Comparison of ENCODE assay signal across 8 cellular contexts in the genomic region with DNA sequence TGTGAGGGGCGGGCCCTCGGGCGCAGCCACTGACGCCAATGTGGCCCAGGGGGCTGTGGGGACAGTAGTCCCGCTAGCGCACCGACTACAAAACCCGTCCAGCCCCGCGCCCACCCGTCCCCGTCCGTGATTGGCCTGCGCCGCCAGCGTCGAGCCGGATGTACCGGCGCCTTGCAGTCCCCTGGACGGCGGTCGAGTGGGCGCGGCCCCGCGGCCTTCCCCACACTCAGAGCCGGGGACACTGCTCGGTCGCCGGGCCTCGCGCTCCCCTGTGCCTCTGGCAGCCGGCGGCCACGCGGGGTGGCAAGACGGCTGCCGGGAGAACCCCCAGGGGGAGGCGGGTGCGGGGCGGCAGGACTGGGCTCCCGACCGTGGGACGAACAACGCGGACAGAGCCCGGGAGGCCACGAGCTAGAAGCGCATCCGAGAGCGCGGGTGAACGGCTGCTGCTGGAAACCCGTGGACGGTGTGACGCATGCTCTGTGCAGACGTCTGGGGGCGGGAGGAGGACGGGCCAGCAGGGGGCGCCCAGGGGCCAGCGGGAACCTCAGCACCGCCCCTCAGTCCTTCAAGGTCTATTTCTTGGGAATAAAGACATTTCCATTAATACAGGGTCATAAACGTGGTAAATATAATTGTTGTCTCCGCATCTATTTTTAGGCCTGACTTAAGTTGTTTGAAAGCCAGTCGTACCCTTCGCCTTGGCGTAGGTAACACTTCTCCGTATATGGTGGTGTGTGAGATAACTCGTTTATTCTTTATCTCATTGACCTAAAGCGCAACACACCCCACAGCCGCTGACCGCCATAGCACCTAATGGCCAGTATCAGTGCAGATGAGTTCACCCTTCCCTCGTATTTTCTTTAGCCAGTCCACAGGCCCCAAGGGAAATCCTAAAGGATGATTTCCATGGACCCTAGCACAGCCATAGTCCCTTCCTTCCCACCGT. TPM values are rescaled to one million over a fixed set of nuclear protein-coding genes. Genes with fewer than 3 reads are reported as not detected.
DNase-seq lines count a peak whose midpoint lies in the region; ATAC-seq and TF ChIP-seq lines count a peak whose summit lies in the region.

No MANE protein-coding gene starts in this region.

- peak; percentile 74 to 81 for TF ChIP-seq POLR2A in Peyer's patch (IDR thresholded peaks at IDR 0.05)

- H3K36me3 Mint-ChIP-seq in activated T-helper 1 cell treated with anti-CD3 and anti-CD28 coated beads, Interleukin-12 subunit alpha, Interleukin-12 subunit beta, Interleukin-2, Interleukin-4 antibody, amounts not matched to agents 30 ng/mL and 10 ng/mL and 1 ng/mL, durations not matched to agents 14 hours and 24 hours and 36 hours (ENCODE audit: low read depth) = peaks cover 3% of the 10 kb centered on the region
- H3K36me3 Mint-ChIP-seq in naive thymus-derived CD4-positive, alpha-beta T cell = no peaks in the 10 kb centered on the region
- no peaks in the 10 kb centered on the region for H3K36me3 Mint-ChIP-seq in stimulated activated memory B cell treated with anti-CD40 and anti-IgM and Interleukin-4, amounts not matched to agents 10 μg/mL and 1 μg/mL and 100 μg/mL, for 72 hours

- no peaks in the 10 kb centered on the region for H3K27me3 Mint-ChIP-seq in activated T-helper 1 cell treated with anti-CD3 and anti-CD28 coated beads, Interleukin-12 subunit alpha, Interleukin-12 subunit beta, Interleukin-2, Interleukin-4 antibody, amounts not matched to agents 30 ng/mL and 10 ng/mL and 1 ng/mL, durations not matched to agents 14 hours and 24 hours and 36 hours (ENCODE audit: insufficient read depth)
- H3K27me3 Mint-ChIP-seq in naive thymus-derived CD4-positive, alpha-beta T cell = no peaks in the 10 kb centered on the region
- no peaks in the 10 kb centered on the region for H3K27me3 Mint-ChIP-seq in stimulated activated memory B cell treated with anti-CD40 and anti-IgM and Interleukin-4, amounts not matched to agents 10 μg/mL and 1 μg/mL and 100 μg/mL, for 72 hours

- H3K27ac Mint-ChIP-seq in activated T-helper 1 cell treated with anti-CD3 and anti-CD28 coated beads, Interleukin-12 subunit alpha, Interleukin-12 subunit beta, Interleukin-2, Interleukin-4 antibody, amounts not matched to agents 30 ng/mL and 10 ng/mL and 1 ng/mL, durations not matched to agents 14 hours and 24 hours and 36 hours = peak overlapping the region; percentile 92
- peak overlapping the region; percentile 87 to 98 (median 98) for H3K27ac Mint-ChIP-seq in naive thymus-derived CD4-positive, alpha-beta T cell
- peak overlapping the region; percentile 90 for H3K27ac Mint-ChIP-seq in stimulated activated memory B cell treated with anti-CD40 and anti-IgM and Interleukin-4, amounts not matched to agents 10 μg/mL and 1 μg/mL and 100 μg/mL, for 72 hours

- TF ChIP-seq CTCF in Peyer's patch (IDR thresholded peaks at IDR 0.05) = peak; percentile 78 to 98 (median 91)

- no peaks in the 10 kb centered on the region for H3K27me3 ChIP-seq in GM23248 (replicated peaks; ENCODE audit: insufficient read depth)
- no peaks in the 10 kb centered on the region for H3K27me3 ChIP-seq in Karpas-422 (ENCODE audit: low read length)
- H3K27me3 ChIP-seq in Peyer's patch = no peaks in the 10 kb centered on the region
- no peaks in the 10 kb centered on the region for H3K27me3 ChIP-seq in naive thymus-derived CD4-positive, alpha-beta T cell (ENCODE audit: control insufficient read depth in 2 of 2, insufficient read depth in 2 of 2, low read length in 2 of 2)

- no peaks in the 10 kb centered on the region for H3K9me3 Mint-ChIP-seq in activated T-helper 1 cell treated with anti-CD3 and anti-CD28 coated beads, Interleukin-12 subunit alpha, Interleukin-12 subunit beta, Interleukin-2, Interleukin-4 antibody, amounts not matched to agents 30 ng/mL and 10 ng/mL and 1 ng/mL, durations not matched to agents 14 hours and 24 hours and 36 hours
- H3K9me3 Mint-ChIP-seq in naive thymus-derived CD4-positive, alpha-beta T cell = peaks cover 0 to 1% (median 0%) of the 10 kb centered on the region in 11 donors
- no peaks in the 10 kb centered on the region for H3K9me3 Mint-ChIP-seq in stimulated activated memory B cell treated with anti-CD40 and anti-IgM and Interleukin-4, amounts not matched to agents 10 μg/mL and 1 μg/mL and 100 μg/mL, for 72 hours

- H3K4me2 ChIP-seq in GM23248 (ENCODE audit: unreplicated experiment) = peak overlapping the region; percentile 93
- peak overlapping the region; percentile 81 for H3K4me2 ChIP-seq in Karpas-422 (ENCODE audit: low read depth, low read length, poor library complexity, severe bottlenecking)

- POLR2A ChIA-PET in naive thymus-derived CD4-positive, alpha-beta T cell (lab: Charles Lee) = interaction anchor here (0.8 to 3.4 kb wide), 5 partner anchors 26 to 203 kb away, joined by 3 to 25 read pairs (median 4); a partner anchor contains a TSS

- peak; percentile 94 for ATAC-seq in naive thymus-derived CD4-positive, alpha-beta T cell
- ATAC-seq in stimulated activated memory B cell treated with anti-CD40 and anti-IgM and Interleukin-4, amounts not matched to agents 10 μg/mL and 1 μg/mL and 100 μg/mL, for 72 hours = peak; percentile 97

- peak; percentile 94 for DNase-seq in ELF-1 (ENCODE audit: low read depth, low spot score)
- DNase-seq in GM23248 = peak; percentile 97
- peak; percentile 98 for DNase-seq in Karpas-422
- DNase-seq in Peyer's patch = peak; percentile 92 to 99 (median 98)
- DNase-seq in activated T-helper 1 cell treated with anti-CD3 and anti-CD28 coated beads, Interleukin-12 subunit alpha, Interleukin-12 subunit beta, Interleukin-2, Interleukin-4 antibody, amounts not matched to agents 30 ng/mL and 10 ng/mL and 1 ng/mL, durations not matched to agents 14 hours and 24 hours and 36 hours (ENCODE audit: low spot score) = peak; percentile 98
- peak; percentile 99 for DNase-seq in fibroblast of gingiva (ENCODE audit: low read depth)
- peak; percentile 94 to 99 (median 98) for DNase-seq in naive thymus-derived CD4-positive, alpha-beta T cell

- no peaks in the 10 kb centered on the region for H3K36me3 ChIP-seq in GM23248 (ENCODE audit: low read depth)
- no peaks in the 10 kb centered on the region for H3K36me3 ChIP-seq in Karpas-422 (ENCODE audit: insufficient read depth, low read length)
- no peaks in the 10 kb centered on the region for H3K36me3 ChIP-seq in Peyer's patch
- H3K36me3 ChIP-seq in naive thymus-derived CD4-positive, alpha-beta T cell (ENCODE audit: control insufficient read depth in 2 of 3, insufficient read depth in 3 of 3, low read length in 3 of 3) = peaks cover 0 to 3% (median 0%) of the 10 kb centered on the region in 3 experiments

- peak overlapping the region; percentile 86 for H3K4me3 Mint-ChIP-seq in activated T-helper 1 cell treated with anti-CD3 and anti-CD28 coated beads, Interleukin-12 subunit alpha, Interleukin-12 subunit beta, Interleukin-2, Interleukin-4 antibody, amounts not matched to agents 30 ng/mL and 10 ng/mL and 1 ng/mL, durations not matched to agents 14 hours and 24 hours and 36 hours
- H3K4me3 Mint-ChIP-seq in naive thymus-derived CD4-positive, alpha-beta T cell = peak overlapping the region; percentile 79 to 96 (median 88)
- H3K4me3 Mint-ChIP-seq in stimulated activated memory B cell treated with anti-CD40 and anti-IgM and Interleukin-4, amounts not matched to agents 10 μg/mL and 1 μg/mL and 100 μg/mL, for 72 hours = peak overlapping the region; percentile 90

- peaks cover 45% of the 10 kb centered on the region for H3K4me1 Mint-ChIP-seq in activated T-helper 1 cell treated with anti-CD3 and anti-CD28 coated beads, Interleukin-12 subunit alpha, Interleukin-12 subunit beta, Interleukin-2, Interleukin-4 antibody, amounts not matched to agents 30 ng/mL and 10 ng/mL and 1 ng/mL, durations not matched to agents 14 hours and 24 hours and 36 hours (ENCODE audit: low read depth)
- H3K4me1 Mint-ChIP-seq in naive thymus-derived CD4-positive, alpha-beta T cell = peaks cover 37 to 65% (median 55%) of the 10 kb centered on the region in 7 donors
- H3K4me1 Mint-ChIP-seq in stimulated activated memory B cell treated with anti-CD40 and anti-IgM and Interleukin-4, amounts not matched to agents 10 μg/mL and 1 μg/mL and 100 μg/mL, for 72 hours = peaks cover 54% of the 10 kb centered on the region

- H4K20me1 ChIP-seq in GM23248 (ENCODE audit: insufficient read depth) (no peaks in the 10 kb centered on the region), Karpas-422 (ENCODE audit: insufficient read depth, low read depth, low read length) (peaks cover 38% of the 10 kb centered on the region)

- H3K9ac ChIP-seq in GM23248 (peak overlapping the region; percentile 94), Karpas-422 (ENCODE audit: low read length) (peak overlapping the region; percentile 96)

- CTCF ChIA-PET in naive thymus-derived CD4-positive, alpha-beta T cell (lab: Charles Lee) = interaction anchor here (1.0 kb wide), 1 partner anchor 24 kb away, joined by 4 read pairs; no protein-coding TSS in a partner anchor

- H3K79me2 ChIP-seq in GM23248 (ENCODE audit: insufficient read depth) (peaks cover 42% of the 10 kb centered on the region), Karpas-422 (ENCODE audit: low read length) (peaks cover 43% of the 10 kb centered on the region)

- H3K27ac ChIP-seq in GM23248 (peak overlapping the region; percentile 98), Karpas-422 (ENCODE audit: low read length) (peak overlapping the region; percentile 87), Peyer's patch (peak overlapping the region; percentile 94 to 100 (median 99))
- peak overlapping the region; percentile 98 for H3K27ac ChIP-seq in naive thymus-derived CD4-positive, alpha-beta T cell (ENCODE audit: low read depth, low read length)

- H3K4me1 ChIP-seq in GM23248 (ENCODE audit: insufficient read depth) (peaks cover 17% of the 10 kb centered on the region), Karpas-422 (ENCODE audit: low read length) (peaks cover 37% of the 10 kb centered on the region), Peyer's patch (peaks cover 0 to 31% (median 11%) of the 10 kb centered on the region in 4 donors)
- peaks cover 32 to 33% of the 10 kb centered on the region in 2 donors for H3K4me1 ChIP-seq in naive thymus-derived CD4-positive, alpha-beta T cell (ENCODE audit: control insufficient read depth in 2 of 2, insufficient read depth in 2 of 2, low read length in 2 of 2)

- H3K9me2 ChIP-seq in GM23248 (ENCODE audit: insufficient read depth) (no peaks in the 10 kb centered on the region), Karpas-422 (replicated peaks; ENCODE audit: insufficient read depth, low read length) (no peaks in the 10 kb centered on the region)

- peak overlapping the region; percentile 90 for H3K4me3 ChIP-seq in GM23248
- peak overlapping the region; percentile 81 for H3K4me3 ChIP-seq in Karpas-422 (ENCODE audit: low read length)
- peak overlapping the region; percentile 69 to 99 (median 89) for H3K4me3 ChIP-seq in Peyer's patch
- peak overlapping the region; percentile 68 for H3K4me3 ChIP-seq in naive thymus-derived CD4-positive, alpha-beta T cell (ENCODE audit: low read length)

- WGBS in GM23248 (ENCODE audit: low coverage in 1 of 2, low lambda C conversion rate in 2 of 2, missing lambda C conversion rate in 2 of 2), 2 experiments = 1% methylated on average over 58 to 75 of the region's 75 CpGs

- H3F3A ChIP-seq in GM23248 (ENCODE audit: insufficient read depth) = 0 out of 2 replicates have a peak, but pooled peaks cover 10% of the 10 kb centered on the region

- intact Hi-C loops in activated T-helper 1 cell treated with anti-CD3 and anti-CD28 coated beads, Interleukin-12 subunit alpha, Interleukin-12 subunit beta, Interleukin-2, Interleukin-4 antibody, amounts not matched to agents 30 ng/mL and 10 ng/mL and 1 ng/mL, durations not matched to agents 14 hours and 24 hours and 36 hours (cut with micrococcal nuclease) = loop anchor here (1.0 to 10.0 kb wide), 14 partner anchors 25 to 1400 kb away; a partner anchor contains a TSS
- intact Hi-C loops in naive thymus-derived CD4-positive, alpha-beta T cell (cut with micrococcal nuclease) = loop anchor here (1.0 to 10.0 kb wide), 22 partner anchors 17 to 1960 kb away; a partner anchor contains a TSS

- peak overlapping the region; percentile 88 for H2AFZ ChIP-seq in GM23248
- peak overlapping the region; percentile 58; the same call in 1 of the 2 replicates for H2AFZ ChIP-seq in Karpas-422 (ENCODE audit: low read length)

- H3K9me3 ChIP-seq in GM23248 (ENCODE audit: low read depth) (no peaks in the 10 kb centered on the region), Karpas-422 (ENCODE audit: low read length) (no peaks in the 10 kb centered on the region), Peyer's patch (no peaks in the 10 kb centered on the region)
- H3K9me3 ChIP-seq in naive thymus-derived CD4-positive, alpha-beta T cell (ENCODE audit: control insufficient read depth in 2 of 3, low read length in 3 of 3) = no peaks in the 10 kb centered on the region

- in situ Hi-C loops in GM23248 (cut with MboI) = no loop called here

RNA-seq across cellular contexts. Expression of a gene that starts 0.6 kb away (rescaled TPM):
- total RNA-seq in GM23248 (2014; rRNA removed; shearing (Covaris generic)) = 45.0 and 53.5 TPM in 2 replicates
- polyA plus RNA-seq in GM23248 (2016; fragmentation: Nextera tagmentation; extraction: Ambion mirVana) = 25.6 and 27.5 TPM in 2 replicates
- total RNA-seq in Karpas-422 (2014; rRNA removed; shearing (Covaris generic); ENCODE audit: low replicate concordance) = 25.6 and 35.4 TPM in 2 replicates
- 10 to 100 TPM in 2 of 4 donors, 1 to 10 TPM in 2; 4.2 to 41.3 (median 8.8) TPM for total RNA-seq in Peyer's patch
- total RNA-seq in activated T-helper 1 cell treated with anti-CD3 and anti-CD28 coated beads, Interleukin-12 subunit alpha, Interleukin-12 subunit beta, Interleukin-2, Interleukin-4 antibody, amounts not matched to agents 30 ng/mL and 10 ng/mL and 1 ng/mL, durations not matched to agents 14 hours and 24 hours and 36 hours = 28.9 and 29.4 TPM in 2 replicates
- total RNA-seq in naive thymus-derived CD4-positive, alpha-beta T cell = 10 to 100 TPM; 20.2 to 28.8 (median 28.0) TPM
- polyA plus RNA-seq in naive thymus-derived CD4-positive, alpha-beta T cell = 10 to 100 TPM in 1 of 2 donors, 1 to 10 TPM in 1; 7.4 to 20.8 TPM

Comparison
In these comparisons a context has a peak if more than half of its experiments do, and no peak if none do; other contexts are left out.
1. Peak in every context shown above with its lines: DNase-seq, ATAC-seq, H3K4me3 ChIP-seq and H3K27ac ChIP-seq.